ENCODE assay signal across 10 cellular contexts in genomic region chr4:99574530-99575314, GRCh38. TPM values are rescaled to one million over a fixed set of nuclear protein-coding genes. Genes with fewer than 3 reads are reported as not detected.
A peak's percentile ranks its signal among the peaks of the same experiment; 100 is the strongest.
DNase-seq lines count a peak whose midpoint lies in the region; ATAC-seq and TF ChIP-seq lines count a peak whose summit lies in the region.
"Had no signal": no experiment of that assay in that cellular context is flagged by ENCODE, and none has a peak within 500 bp of the region (broad histone marks: within the 10 kb centered on the region; RNA-seq: fewer than 3 reads in every experiment).

TSS of gene MTTP (plus strand) at chr4:99574824. CDS start at chr4:99574910, 86 bp downstream.

- H3F3A ChIP-seq in smooth muscle cell (ENCODE audit: low read depth): no peaks in the 10 kb centered on the region

- no peak within 1 kb of the TSS for H3K9ac ChIP-seq in SK-N-MC (ENCODE audit: insufficient read length)
- H3K9ac ChIP-seq in smooth muscle cell (ENCODE audit: low read depth): no peak within 1 kb of the TSS

- peak within 1 kb of the TSS; percentile 57 for H2AFZ ChIP-seq in smooth muscle cell (ENCODE audit: low read depth)

- ATAC-seq in GM19372 (IDR thresholded peaks at IDR 0.05; ENCODE audit: low read depth, unreplicated experiment) (peak; percentile 68), HG02973 (IDR thresholded peaks at IDR 0.05; ENCODE audit: unreplicated experiment) (peak; percentile 78)
- ATAC-seq: effector memory CD8-positive, alpha-beta T cell had no signal

- H3K27ac ChIP-seq in SK-N-MC: no peak within 1 kb of the TSS
- H3K27ac ChIP-seq in smooth muscle cell (ENCODE audit: low read depth): no peak within 1 kb of the TSS
- no peak within 1 kb of the TSS for H3K27ac ChIP-seq in suprapubic skin

- H3K79me2 ChIP-seq in smooth muscle cell (ENCODE audit: low read depth): no peaks in the 10 kb centered on the region

- H4K20me1 ChIP-seq in smooth muscle cell (ENCODE audit: low read depth): no peaks in the 10 kb centered on the region

- H3K27me3 ChIP-seq in smooth muscle cell (ENCODE audit: low read depth) (peaks cover 12% of the 10 kb centered on the region), suprapubic skin (peaks cover 8% of the 10 kb centered on the region)

- 89% methylated on average over 3 of the region's 3 CpGs for WGBS in smooth muscle cell (ENCODE audit: low lambda C conversion rate)
- 85% methylated on average over 3 of the region's 3 CpGs for WGBS in suprapubic skin

- H3K4me2 ChIP-seq in smooth muscle cell: no peak within 1 kb of the TSS

- H3K36me3 ChIP-seq in SK-N-MC (ENCODE audit: insufficient read depth, low read length) (no peaks in the 10 kb centered on the region), smooth muscle cell (ENCODE audit: low read depth) (no peaks in the 10 kb centered on the region), suprapubic skin (no peaks in the 10 kb centered on the region)

- no peak for TF ChIP-seq EP300 in suprapubic skin (IDR thresholded peaks at IDR 0.05)

- TF ChIP-seq POLR2A in suprapubic skin (IDR thresholded peaks at IDR 0.05): no peak

- H3K4me1 ChIP-seq in smooth muscle cell (ENCODE audit: low read depth) (no peaks in the 10 kb centered on the region), suprapubic skin (no peaks in the 10 kb centered on the region)

- peak within 1 kb of the TSS; percentile 8; the same call in 1 of the 2 replicates for H3K4me3 ChIP-seq in SK-N-MC
- peak within 1 kb of the TSS; percentile 40 for H3K4me3 ChIP-seq in smooth muscle cell
- no peak within 1 kb of the TSS for H3K4me3 ChIP-seq in suprapubic skin

- no peak for DNase-seq in SK-N-MC (ENCODE audit: low read depth, low spot score)
- DNase-seq in smooth muscle cell (lab: John Stamatoyannopoulos, UW; ENCODE audit: unreplicated experiment): no peak
- no peak for DNase-seq in suprapubic skin (ENCODE audit: low spot score in 2 of 2)
- no peak for DNase-seq in cortex of kidney (lab: John Stamatoyannopoulos, UW)
- no peak for DNase-seq in SK-N-DZ (ENCODE audit: low spot score)
- no peak for DNase-seq in GM19240 (ENCODE audit: insufficient read length, low spot score)
- DNase-seq: effector memory CD8-positive, alpha-beta T cell had no signal

- TF ChIP-seq CTCF in smooth muscle cell (IDR thresholded peaks at IDR 0.05; ENCODE audit: borderline replicate concordance, insufficient read depth, poor library complexity, severe bottlenecking) (no peak), suprapubic skin (IDR thresholded peaks at IDR 0.05) (no peak)

- H3K9me3 ChIP-seq in SK-N-MC (ENCODE audit: low read depth, low read length): no peaks in the 10 kb centered on the region
- no peaks in the 10 kb centered on the region for H3K9me3 ChIP-seq in smooth muscle cell (replicated peaks; ENCODE audit: low read depth)
- H3K9me3 ChIP-seq in suprapubic skin: no peaks in the 10 kb centered on the region

RNA-seq across cellular contexts. Expression of gene MTTP, which starts in this region (rescaled TPM):
- total RNA-seq in smooth muscle cell (0.13 and 0.31 TPM in 2 replicates), suprapubic skin (1 to 10 TPM in 2 of 4 donors, under 1 TPM in 1, not detected in 1; 0.97 to 1.6 (median 1.3) TPM)
- 0.05 TPM in 1 of 2 replicates, not detected in the other for polyA plus RNA-seq in smooth muscle cell
- not detected in 2 replicates for polyA plus RNA-seq in SK-N-DZ (2014; cell fraction: cytosol; rRNA removed)
- not detected in 2 replicates for polyA plus RNA-seq in SK-N-DZ (2014; cell fraction: nucleus; rRNA removed)
- total RNA-seq: activated CD8-positive, alpha-beta memory T cell treated with anti-CD3 and anti-CD28 coated beads for 36 hours had no signal
